Comparison of ENCODE assay signal across 8 cellular contexts in genomic region chr1:183956559-183957188, GRCh38.
A peak's percentile ranks its signal among the peaks of the same experiment; 100 is the strongest.
DNase-seq lines count a peak whose midpoint lies in the region; ATAC-seq and TF ChIP-seq lines count a peak whose summit lies in the region.

No MANE protein-coding gene starts in this region.

- no peak overlapping the region for H2AFZ ChIP-seq in hepatocyte

- POLR2A ChIA-PET in activated CD4-positive, alpha-beta T cell treated with anti-CD3 and anti-CD28 coated beads for 36 hours (lab: Charles Lee) = no interaction called here

- H3K9me3 ChIP-seq in hepatocyte (ENCODE audit: low read depth) = no peaks in the 10 kb centered on the region

- no peak overlapping the region for H3K4me3 Mint-ChIP-seq in activated CD4-positive, alpha-beta T cell treated with anti-CD3 and anti-CD28 coated beads for 36 hours

- H3K36me3 ChIP-seq in hepatocyte (replicated peaks; ENCODE audit: insufficient read depth, low read depth) = no peaks in the 10 kb centered on the region

- DNase-seq in ELR (ENCODE audit: low read depth) (peak; percentile 89), KG1 (lab: John Stamatoyannopoulos, UW) (peak; percentile 78), epithelial cell of esophagus (ENCODE audit: low read depth) (peak; percentile 83), sciatic nerve (ENCODE audit: low spot score) (no peak), hepatocyte (ENCODE audit: low spot score) (no peak), erythroblast (lab: John Stamatoyannopoulos, UW) (no peak)
- peak; percentile 67 for DNase-seq in activated CD4-positive, alpha-beta T cell treated with anti-CD3 and anti-CD28 coated beads for 36 hours

- TF ChIP-seq POLR2A in erythroblast (IDR thresholded peaks at IDR 0.05; ENCODE audit: low read length) = no peak

- H3K36me3 Mint-ChIP-seq in activated CD4-positive, alpha-beta T cell treated with anti-CD3 and anti-CD28 coated beads for 36 hours (ENCODE audit: low read depth) = no peaks in the 10 kb centered on the region

- H3K79me2 ChIP-seq in hepatocyte = no peaks in the 10 kb centered on the region

- peak overlapping the region; percentile 77 for H3K27ac Mint-ChIP-seq in activated CD4-positive, alpha-beta T cell treated with anti-CD3 and anti-CD28 coated beads for 36 hours

- no peak overlapping the region for H3K4me2 ChIP-seq in hepatocyte

- intact Hi-C loops in activated CD4-positive, alpha-beta T cell treated with anti-CD3 and anti-CD28 coated beads for 36 hours (cut with DNase I, micrococcal nuclease) = loop anchor here (1.0 to 10.0 kb wide), 11 partner anchors 40 to 938 kb away; partner anchors contain the start of genes TSEN15 (in 2 of the 2), C1orf21 (in 1 of the 2) and COLGALT2 (in 1 of the 2)
- intact Hi-C loops in sciatic nerve (cut with DNase I) = no loop called here

- peaks cover 13% of the 10 kb centered on the region for H3K4me1 ChIP-seq in hepatocyte (ENCODE audit: insufficient read depth)

- no peaks in the 10 kb centered on the region for H3K27me3 ChIP-seq in hepatocyte

- no peaks in the 10 kb centered on the region for H3K9me3 Mint-ChIP-seq in activated CD4-positive, alpha-beta T cell treated with anti-CD3 and anti-CD28 coated beads for 36 hours (ENCODE audit: low read depth)

- no peaks in the 10 kb centered on the region for H4K20me1 ChIP-seq in hepatocyte (ENCODE audit: insufficient read depth, poor library complexity, severe bottlenecking)

- H3K4me3 ChIP-seq in epithelial cell of esophagus (ENCODE audit: low read length) = no peak overlapping the region
- no peak overlapping the region for H3K4me3 ChIP-seq in hepatocyte

- H3K4me1 Mint-ChIP-seq in activated CD4-positive, alpha-beta T cell treated with anti-CD3 and anti-CD28 coated beads for 36 hours = peaks cover 7% of the 10 kb centered on the region

- 91% methylated on average over 2 of the region's 2 CpGs for whole genome bisulfite sequencing in hepatocyte (ENCODE audit: low lambda C conversion rate, missing lambda C conversion rate)

- H3K27ac ChIP-seq in hepatocyte = no peak overlapping the region

- no peaks in the 10 kb centered on the region for H3K9me2 ChIP-seq in hepatocyte (replicated peaks; ENCODE audit: insufficient read depth)

- TF ChIP-seq CTCF in epithelial cell of esophagus (IDR thresholded peaks at IDR 0.05; ENCODE audit: insufficient read depth, low read depth, low read length, missing control alignments) (peak; percentile 44), hepatocyte (IDR thresholded peaks at IDR 0.05; ENCODE audit: poor library complexity) (no peak)

- ATAC-seq in GM21717 (IDR thresholded peaks at IDR 0.05; ENCODE audit: unreplicated experiment) = peak; percentile 100
- peak; percentile 99 for ATAC-seq in activated CD4-positive, alpha-beta T cell treated with anti-CD3 and anti-CD28 coated beads for 36 hours
- peak; percentile 59 for ATAC-seq in sciatic nerve

- no peaks in the 10 kb centered on the region for H3K27me3 Mint-ChIP-seq in activated CD4-positive, alpha-beta T cell treated with anti-CD3 and anti-CD28 coated beads for 36 hours

- CTCF ChIA-PET in activated CD4-positive, alpha-beta T cell treated with anti-CD3 and anti-CD28 coated beads for 36 hours (lab: Charles Lee) = interaction anchor here (1.3 to 4.7 kb wide), 3 partner anchors 21 to 43 kb away, joined by 4 to 18 read pairs (median 4); no protein-coding TSS in a partner anchor

Comparison
In these comparisons a context has a peak if more than half of its experiments do, and no peak if none do; other contexts are left out.
1. DNase-seq: peak in ELR (single experiment), KG1 (single experiment), activated CD4-positive, alpha-beta T cell treated with anti-CD3 and anti-CD28 coated beads for 36 hours (single experiment) and epithelial cell of esophagus (single experiment); none in sciatic nerve (single experiment), hepatocyte (single experiment) and erythroblast (0 of 2).
2. Peak in every context shown above with its lines, with median percentiles within 50 percentile points of each other: ATAC-seq.